1 cellular context compared by ENCODE assay signal in the genomic region with DNA sequence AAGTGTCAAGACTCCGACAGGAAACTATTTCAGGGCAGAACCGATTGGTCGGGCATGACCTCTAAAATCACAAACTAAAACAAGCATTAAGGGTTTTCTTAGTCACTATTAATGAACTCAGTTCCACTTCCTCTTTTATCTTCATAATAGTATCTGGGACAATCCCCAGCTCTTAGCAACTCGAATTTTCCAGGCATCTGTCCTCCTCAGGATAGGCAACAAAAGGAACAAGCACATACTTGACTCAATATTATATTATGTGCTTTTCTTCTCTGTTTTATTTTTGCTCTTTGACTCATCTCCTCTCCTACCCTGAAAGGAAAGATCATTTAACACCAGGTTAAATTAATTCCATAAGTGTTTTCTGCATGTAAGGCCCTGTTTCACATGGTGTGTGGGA.
TF ChIP-seq lines count a peak whose summit lies in the region.

No MANE protein-coding gene starts in this region.

TF ChIP-seq in GM12878, 131 proteins besides CTCF, POLR2A, EP300 and RAD21 (continued from another document and continues in another):
- TF ChIP-seq, protein P1, sequence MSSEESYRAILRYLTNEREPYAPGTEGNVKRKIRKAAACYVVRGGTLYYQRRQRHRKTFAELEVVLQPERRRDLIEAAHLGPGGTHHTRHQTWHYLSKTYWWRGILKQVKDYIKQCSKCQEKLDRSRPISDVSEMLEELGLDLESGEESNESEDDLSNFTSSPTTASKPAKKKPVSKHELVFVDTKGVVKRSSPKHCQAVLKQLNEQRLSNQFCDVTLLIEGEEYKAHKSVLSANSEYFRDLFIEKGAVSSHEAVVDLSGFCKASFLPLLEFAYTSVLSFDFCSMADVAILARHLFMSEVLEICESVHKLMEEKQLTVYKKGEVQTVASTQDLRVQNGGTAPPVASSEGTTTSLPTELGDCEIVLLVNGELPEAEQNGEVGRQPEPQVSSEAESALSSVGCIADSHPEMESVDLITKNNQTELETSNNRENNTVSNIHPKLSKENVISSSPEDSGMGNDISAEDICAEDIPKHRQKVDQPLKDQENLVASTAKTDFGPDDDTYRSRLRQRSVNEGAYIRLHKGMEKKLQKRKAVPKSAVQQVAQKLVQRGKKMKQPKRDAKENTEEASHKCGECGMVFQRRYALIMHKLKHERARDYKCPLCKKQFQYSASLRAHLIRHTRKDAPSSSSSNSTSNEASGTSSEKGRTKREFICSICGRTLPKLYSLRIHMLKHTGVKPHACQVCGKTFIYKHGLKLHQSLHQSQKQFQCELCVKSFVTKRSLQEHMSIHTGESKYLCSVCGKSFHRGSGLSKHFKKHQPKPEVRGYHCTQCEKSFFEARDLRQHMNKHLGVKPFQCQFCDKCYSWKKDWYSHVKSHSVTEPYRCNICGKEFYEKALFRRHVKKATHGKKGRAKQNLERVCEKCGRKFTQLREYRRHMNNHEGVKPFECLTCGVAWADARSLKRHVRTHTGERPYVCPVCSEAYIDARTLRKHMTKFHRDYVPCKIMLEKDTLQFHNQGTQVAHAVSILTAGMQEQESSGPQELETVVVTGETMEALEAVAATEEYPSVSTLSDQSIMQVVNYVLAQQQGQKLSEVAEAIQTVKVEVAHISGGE (CRISPR knock-in tag; IDR thresholded peaks at IDR 0.05): no peak
- TF ChIP-seq TAF1 (IDR thresholded peaks at IDR 0.05; ENCODE audit: borderline replicate concordance, low read depth, low read length): no peak
- TF ChIP-seq, protein P2, sequence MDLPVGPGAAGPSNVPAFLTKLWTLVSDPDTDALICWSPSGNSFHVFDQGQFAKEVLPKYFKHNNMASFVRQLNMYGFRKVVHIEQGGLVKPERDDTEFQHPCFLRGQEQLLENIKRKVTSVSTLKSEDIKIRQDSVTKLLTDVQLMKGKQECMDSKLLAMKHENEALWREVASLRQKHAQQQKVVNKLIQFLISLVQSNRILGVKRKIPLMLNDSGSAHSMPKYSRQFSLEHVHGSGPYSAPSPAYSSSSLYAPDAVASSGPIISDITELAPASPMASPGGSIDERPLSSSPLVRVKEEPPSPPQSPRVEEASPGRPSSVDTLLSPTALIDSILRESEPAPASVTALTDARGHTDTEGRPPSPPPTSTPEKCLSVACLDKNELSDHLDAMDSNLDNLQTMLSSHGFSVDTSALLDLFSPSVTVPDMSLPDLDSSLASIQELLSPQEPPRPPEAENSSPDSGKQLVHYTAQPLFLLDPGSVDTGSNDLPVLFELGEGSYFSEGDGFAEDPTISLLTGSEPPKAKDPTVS (IDR thresholded peaks at IDR 0.05; ENCODE audit: low read depth, low read length): no peak
- TF ChIP-seq SMAD5 (IDR thresholded peaks at IDR 0.05; ENCODE audit: low read depth): no peak
- TF ChIP-seq ZNF24 (IDR thresholded peaks at IDR 0.05): no peak
- TF ChIP-seq, protein P3, sequence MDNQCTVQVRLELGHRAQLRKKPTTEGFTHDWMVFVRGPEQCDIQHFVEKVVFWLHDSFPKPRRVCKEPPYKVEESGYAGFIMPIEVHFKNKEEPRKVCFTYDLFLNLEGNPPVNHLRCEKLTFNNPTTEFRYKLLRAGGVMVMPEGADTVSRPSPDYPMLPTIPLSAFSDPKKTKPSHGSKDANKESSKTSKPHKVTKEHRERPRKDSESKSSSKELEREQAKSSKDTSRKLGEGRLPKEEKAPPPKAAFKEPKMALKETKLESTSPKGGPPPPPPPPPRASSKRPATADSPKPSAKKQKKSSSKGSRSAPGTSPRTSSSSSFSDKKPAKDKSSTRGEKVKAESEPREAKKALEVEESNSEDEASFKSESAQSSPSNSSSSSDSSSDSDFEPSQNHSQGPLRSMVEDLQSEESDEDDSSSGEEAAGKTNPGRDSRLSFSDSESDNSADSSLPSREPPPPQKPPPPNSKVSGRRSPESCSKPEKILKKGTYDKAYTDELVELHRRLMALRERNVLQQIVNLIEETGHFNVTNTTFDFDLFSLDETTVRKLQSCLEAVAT (IDR thresholded peaks at IDR 0.05): no peak
- no peak for TF ChIP-seq ASH2L (IDR thresholded peaks at IDR 0.05; ENCODE audit: borderline replicate concordance, low read depth)
- TF ChIP-seq, protein P4, sequence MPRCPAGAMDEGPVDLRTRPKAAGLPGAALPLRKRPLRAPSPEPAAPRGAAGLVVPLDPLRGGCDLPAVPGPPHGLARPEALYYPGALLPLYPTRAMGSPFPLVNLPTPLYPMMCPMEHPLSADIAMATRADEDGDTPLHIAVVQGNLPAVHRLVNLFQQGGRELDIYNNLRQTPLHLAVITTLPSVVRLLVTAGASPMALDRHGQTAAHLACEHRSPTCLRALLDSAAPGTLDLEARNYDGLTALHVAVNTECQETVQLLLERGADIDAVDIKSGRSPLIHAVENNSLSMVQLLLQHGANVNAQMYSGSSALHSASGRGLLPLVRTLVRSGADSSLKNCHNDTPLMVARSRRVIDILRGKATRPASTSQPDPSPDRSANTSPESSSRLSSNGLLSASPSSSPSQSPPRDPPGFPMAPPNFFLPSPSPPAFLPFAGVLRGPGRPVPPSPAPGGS (IDR thresholded peaks at IDR 0.05; ENCODE audit: borderline replicate concordance, insufficient read depth, low read depth, low read length, poor library complexity, severe bottlenecking): no peak
- TF ChIP-seq, protein P5, sequence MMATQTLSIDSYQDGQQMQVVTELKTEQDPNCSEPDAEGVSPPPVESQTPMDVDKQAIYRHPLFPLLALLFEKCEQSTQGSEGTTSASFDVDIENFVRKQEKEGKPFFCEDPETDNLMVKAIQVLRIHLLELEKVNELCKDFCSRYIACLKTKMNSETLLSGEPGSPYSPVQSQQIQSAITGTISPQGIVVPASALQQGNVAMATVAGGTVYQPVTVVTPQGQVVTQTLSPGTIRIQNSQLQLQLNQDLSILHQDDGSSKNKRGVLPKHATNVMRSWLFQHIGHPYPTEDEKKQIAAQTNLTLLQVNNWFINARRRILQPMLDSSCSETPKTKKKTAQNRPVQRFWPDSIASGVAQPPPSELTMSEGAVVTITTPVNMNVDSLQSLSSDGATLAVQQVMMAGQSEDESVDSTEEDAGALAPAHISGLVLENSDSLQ (IDR thresholded peaks at IDR 0.05): no peak
- peak; percentile 67; the same call in 1 of the 2 replicates for TF ChIP-seq BCL11A (IDR thresholded peaks at IDR 0.05; ENCODE audit: low read depth, low read length)
- TF ChIP-seq, protein P6, sequence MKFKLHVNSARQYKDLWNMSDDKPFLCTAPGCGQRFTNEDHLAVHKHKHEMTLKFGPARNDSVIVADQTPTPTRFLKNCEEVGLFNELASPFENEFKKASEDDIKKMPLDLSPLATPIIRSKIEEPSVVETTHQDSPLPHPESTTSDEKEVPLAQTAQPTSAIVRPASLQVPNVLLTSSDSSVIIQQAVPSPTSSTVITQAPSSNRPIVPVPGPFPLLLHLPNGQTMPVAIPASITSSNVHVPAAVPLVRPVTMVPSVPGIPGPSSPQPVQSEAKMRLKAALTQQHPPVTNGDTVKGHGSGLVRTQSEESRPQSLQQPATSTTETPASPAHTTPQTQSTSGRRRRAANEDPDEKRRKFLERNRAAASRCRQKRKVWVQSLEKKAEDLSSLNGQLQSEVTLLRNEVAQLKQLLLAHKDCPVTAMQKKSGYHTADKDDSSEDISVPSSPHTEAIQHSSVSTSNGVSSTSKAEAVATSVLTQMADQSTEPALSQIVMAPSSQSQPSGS (IDR thresholded peaks at IDR 0.05; ENCODE audit: low read length): peak; percentile 66
- TF ChIP-seq, protein P7, sequence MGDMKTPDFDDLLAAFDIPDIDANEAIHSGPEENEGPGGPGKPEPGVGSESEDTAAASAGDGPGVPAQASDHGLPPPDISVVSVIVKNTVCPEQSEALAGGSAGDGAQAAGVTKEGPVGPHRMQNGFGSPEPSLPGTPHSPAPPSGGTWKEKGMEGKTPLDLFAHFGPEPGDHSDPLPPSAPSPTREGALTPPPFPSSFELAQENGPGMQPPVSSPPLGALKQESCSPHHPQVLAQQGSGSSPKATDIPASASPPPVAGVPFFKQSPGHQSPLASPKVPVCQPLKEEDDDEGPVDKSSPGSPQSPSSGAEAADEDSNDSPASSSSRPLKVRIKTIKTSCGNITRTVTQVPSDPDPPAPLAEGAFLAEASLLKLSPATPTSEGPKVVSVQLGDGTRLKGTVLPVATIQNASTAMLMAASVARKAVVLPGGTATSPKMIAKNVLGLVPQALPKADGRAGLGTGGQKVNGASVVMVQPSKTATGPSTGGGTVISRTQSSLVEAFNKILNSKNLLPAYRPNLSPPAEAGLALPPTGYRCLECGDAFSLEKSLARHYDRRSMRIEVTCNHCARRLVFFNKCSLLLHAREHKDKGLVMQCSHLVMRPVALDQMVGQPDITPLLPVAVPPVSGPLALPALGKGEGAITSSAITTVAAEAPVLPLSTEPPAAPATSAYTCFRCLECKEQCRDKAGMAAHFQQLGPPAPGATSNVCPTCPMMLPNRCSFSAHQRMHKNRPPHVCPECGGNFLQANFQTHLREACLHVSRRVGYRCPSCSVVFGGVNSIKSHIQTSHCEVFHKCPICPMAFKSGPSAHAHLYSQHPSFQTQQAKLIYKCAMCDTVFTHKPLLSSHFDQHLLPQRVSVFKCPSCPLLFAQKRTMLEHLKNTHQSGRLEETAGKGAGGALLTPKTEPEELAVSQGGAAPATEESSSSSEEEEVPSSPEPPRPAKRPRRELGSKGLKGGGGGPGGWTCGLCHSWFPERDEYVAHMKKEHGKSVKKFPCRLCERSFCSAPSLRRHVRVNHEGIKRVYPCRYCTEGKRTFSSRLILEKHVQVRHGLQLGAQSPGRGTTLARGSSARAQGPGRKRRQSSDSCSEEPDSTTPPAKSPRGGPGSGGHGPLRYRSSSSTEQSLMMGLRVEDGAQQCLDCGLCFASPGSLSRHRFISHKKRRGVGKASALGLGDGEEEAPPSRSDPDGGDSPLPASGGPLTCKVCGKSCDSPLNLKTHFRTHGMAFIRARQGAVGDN (IDR thresholded peaks at IDR 0.05): no peak
- TF ChIP-seq CBFB (IDR thresholded peaks at IDR 0.05; ENCODE audit: low read depth): no peak
- TF ChIP-seq ZZZ3 (IDR thresholded peaks at IDR 0.05; ENCODE audit: control insufficient read depth, insufficient read length, low read depth): no peak
- TF ChIP-seq SREBF2 (IDR thresholded peaks at IDR 0.05; ENCODE audit: low read length): no peak
- TF ChIP-seq SP1 (IDR thresholded peaks at IDR 0.05; ENCODE audit: low read depth, low read length): no peak
- TF ChIP-seq WRNIP1 (IDR thresholded peaks at IDR 0.05; ENCODE audit: borderline replicate concordance, low read depth, low read length): no peak
- TF ChIP-seq, protein P8, sequence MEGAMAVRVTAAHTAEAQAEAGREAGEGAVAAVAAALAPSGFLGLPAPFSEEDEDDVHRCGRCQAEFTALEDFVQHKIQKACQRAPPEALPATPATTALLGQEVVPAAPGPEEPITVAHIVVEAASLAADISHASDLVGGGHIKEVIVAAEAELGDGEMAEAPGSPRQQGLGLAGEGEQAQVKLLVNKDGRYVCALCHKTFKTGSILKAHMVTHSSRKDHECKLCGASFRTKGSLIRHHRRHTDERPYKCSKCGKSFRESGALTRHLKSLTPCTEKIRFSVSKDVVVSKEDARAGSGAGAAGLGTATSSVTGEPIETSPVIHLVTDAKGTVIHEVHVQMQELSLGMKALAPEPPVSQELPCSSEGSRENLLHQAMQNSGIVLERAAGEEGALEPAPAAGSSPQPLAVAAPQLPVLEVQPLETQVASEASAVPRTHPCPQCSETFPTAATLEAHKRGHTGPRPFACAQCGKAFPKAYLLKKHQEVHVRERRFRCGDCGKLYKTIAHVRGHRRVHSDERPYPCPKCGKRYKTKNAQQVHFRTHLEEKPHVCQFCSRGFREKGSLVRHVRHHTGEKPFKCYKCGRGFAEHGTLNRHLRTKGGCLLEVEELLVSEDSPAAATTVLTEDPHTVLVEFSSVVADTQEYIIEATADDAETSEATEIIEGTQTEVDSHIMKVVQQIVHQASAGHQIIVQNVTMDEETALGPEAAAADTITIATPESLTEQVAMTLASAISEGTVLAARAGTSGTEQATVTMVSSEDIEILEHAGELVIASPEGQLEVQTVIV (IDR thresholded peaks at IDR 0.05; ENCODE audit: borderline replicate concordance, partially characterized antibody): no peak
- no peak for TF ChIP-seq KDM1A (IDR thresholded peaks at IDR 0.05; ENCODE audit: borderline replicate concordance)
- TF ChIP-seq, protein P9, sequence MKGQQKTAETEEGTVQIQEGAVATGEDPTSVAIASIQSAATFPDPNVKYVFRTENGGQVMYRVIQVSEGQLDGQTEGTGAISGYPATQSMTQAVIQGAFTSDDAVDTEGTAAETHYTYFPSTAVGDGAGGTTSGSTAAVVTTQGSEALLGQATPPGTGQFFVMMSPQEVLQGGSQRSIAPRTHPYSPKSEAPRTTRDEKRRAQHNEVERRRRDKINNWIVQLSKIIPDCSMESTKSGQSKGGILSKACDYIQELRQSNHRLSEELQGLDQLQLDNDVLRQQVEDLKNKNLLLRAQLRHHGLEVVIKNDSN (IDR thresholded peaks at IDR 0.05; ENCODE audit: borderline replicate concordance, extremely low read length, insufficient read depth, low read depth, low read length): no peak
- TF ChIP-seq JUNB (IDR thresholded peaks at IDR 0.05): peak; percentile 66
- TF ChIP-seq FOS (IDR thresholded peaks at IDR 0.05; ENCODE audit: borderline replicate concordance, extremely low read depth, insufficient read length): no peak
- TF ChIP-seq EED (IDR thresholded peaks at IDR 0.05; ENCODE audit: low read depth): peak; percentile 73
- TF ChIP-seq, protein P10, sequence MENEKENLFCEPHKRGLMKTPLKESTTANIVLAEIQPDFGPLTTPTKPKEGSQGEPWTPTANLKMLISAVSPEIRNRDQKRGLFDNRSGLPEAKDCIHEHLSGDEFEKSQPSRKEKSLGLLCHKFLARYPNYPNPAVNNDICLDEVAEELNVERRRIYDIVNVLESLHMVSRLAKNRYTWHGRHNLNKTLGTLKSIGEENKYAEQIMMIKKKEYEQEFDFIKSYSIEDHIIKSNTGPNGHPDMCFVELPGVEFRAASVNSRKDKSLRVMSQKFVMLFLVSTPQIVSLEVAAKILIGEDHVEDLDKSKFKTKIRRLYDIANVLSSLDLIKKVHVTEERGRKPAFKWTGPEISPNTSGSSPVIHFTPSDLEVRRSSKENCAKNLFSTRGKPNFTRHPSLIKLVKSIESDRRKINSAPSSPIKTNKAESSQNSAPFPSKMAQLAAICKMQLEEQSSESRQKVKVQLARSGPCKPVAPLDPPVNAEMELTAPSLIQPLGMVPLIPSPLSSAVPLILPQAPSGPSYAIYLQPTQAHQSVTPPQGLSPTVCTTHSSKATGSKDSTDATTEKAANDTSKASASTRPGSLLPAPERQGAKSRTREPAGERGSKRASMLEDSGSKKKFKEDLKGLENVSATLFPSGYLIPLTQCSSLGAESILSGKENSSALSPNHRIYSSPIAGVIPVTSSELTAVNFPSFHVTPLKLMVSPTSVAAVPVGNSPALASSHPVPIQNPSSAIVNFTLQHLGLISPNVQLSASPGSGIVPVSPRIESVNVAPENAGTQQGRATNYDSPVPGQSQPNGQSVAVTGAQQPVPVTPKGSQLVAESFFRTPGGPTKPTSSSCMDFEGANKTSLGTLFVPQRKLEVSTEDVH (IDR thresholded peaks at IDR 0.05; ENCODE audit: low read depth, partially characterized antibody): no peak
- TF ChIP-seq, protein P11, sequence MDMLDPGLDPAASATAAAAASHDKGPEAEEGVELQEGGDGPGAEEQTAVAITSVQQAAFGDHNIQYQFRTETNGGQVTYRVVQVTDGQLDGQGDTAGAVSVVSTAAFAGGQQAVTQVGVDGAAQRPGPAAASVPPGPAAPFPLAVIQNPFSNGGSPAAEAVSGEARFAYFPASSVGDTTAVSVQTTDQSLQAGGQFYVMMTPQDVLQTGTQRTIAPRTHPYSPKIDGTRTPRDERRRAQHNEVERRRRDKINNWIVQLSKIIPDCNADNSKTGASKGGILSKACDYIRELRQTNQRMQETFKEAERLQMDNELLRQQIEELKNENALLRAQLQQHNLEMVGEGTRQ (IDR thresholded peaks at IDR 0.05; ENCODE audit: borderline replicate concordance, low read depth, low read length): no peak
- TF ChIP-seq IKZF2 (IDR thresholded peaks at IDR 0.05): peak; percentile 68 to 76; a peak in 3 of 4 replicates
- no peak for TF ChIP-seq MTA3 (IDR thresholded peaks at IDR 0.05; ENCODE audit: borderline replicate concordance, low read length)
